ENCODE assay signal across 7 cellular contexts in the genomic region with DNA sequence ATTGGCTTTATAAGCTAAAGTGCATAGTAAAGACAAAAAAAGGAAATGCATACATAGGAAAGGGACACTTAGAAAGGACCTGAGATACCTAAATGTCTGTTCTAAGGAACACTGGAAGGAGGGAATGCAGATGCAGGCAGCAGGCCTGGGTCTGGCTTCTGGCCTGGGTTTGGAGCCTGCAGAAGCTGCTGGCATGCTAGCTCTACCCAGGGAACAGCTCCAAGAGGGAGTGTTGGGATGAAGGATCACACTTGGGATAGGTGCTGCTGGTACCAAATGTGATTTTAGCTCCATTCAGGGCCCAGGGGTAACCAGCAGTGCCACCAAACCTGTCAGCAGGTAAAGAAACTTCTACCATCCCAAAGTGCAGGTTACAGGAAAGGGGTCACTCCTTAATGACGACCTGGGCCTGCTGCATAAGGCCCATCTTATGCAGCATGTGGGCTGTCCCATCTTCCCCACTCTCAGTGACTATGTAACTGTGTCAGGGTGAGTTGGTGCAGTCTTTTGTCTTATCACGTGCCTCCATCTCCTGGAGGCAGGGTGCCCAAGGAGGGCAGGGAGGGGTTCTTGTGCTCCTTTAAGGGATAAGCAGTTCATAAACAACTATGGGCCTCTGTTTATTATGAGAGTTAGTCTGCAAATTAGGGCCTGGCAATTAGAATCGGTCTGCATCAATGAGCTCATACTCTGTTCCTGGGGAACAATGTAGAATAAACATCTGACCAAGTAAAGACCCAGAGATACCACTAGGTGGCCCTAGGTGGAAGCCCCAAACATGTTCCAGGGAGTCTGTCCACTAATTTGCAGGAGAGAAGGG. TPM values are rescaled to one million over a fixed set of nuclear protein-coding genes. Genes with fewer than 3 reads are reported as not detected.
DNase-seq lines count a peak whose midpoint lies in the region; ATAC-seq and TF ChIP-seq lines count a peak whose summit lies in the region.

No MANE protein-coding gene starts in this region.

- no peaks in the 10 kb centered on the region for H3K9me3 ChIP-seq in PC-3 (ENCODE audit: low read length)
- no peaks in the 10 kb centered on the region for H3K9me3 ChIP-seq in tibial artery

- H3K4me1 ChIP-seq in PC-3 (ENCODE audit: insufficient read depth, low read length) (no peaks in the 10 kb centered on the region), tibial artery (no peaks in the 10 kb centered on the region)

- H3K9ac ChIP-seq in PC-3 (ENCODE audit: low read length): no peak overlapping the region

- H3K4me3 ChIP-seq in PC-3 (ENCODE audit: low read length): no peak overlapping the region
- H3K4me3 ChIP-seq in tibial artery: no peak overlapping the region

- H3K4me2 ChIP-seq in PC-3 (ENCODE audit: low read length): no peak overlapping the region

- no peaks in the 10 kb centered on the region for H3K9me2 ChIP-seq in PC-3 (replicated peaks; ENCODE audit: low read length)

- CTCF ChIA-PET in PC-3 (lab: Charles Lee): interaction anchor here (0.5 to 1.7 kb wide), 12 partner anchors 14 to 1745 kb away, joined by 3 to 17 read pairs (median 4); no protein-coding TSS in a partner anchor

- intact Hi-C loops in PC-3 (cut with micrococcal nuclease) (loop anchor here (1.0 kb wide), 2 partner anchors 77 to 288 kb away; no protein-coding TSS in a partner anchor), tibial artery (cut with DNase I; ENCODE audit: low total_unique reads) (no loop called here)

- H3K79me2 ChIP-seq in PC-3 (ENCODE audit: low read length): no peaks in the 10 kb centered on the region

- TF ChIP-seq CTCF in PC-3 (conservative IDR thresholded peaks at IDR 0.05; ENCODE audit: low read depth, low read length) (peak; percentile 90), tibial artery (IDR thresholded peaks at IDR 0.05) (peak; percentile 49 to 51)

- POLR2A ChIA-PET in PC-3 (lab: Charles Lee; ENCODE audit: unreplicated experiment): interaction anchor here (0.6 to 0.8 kb wide), 4 partner anchors 14 to 74 kb away, joined by 3 to 8 read pairs (median 4); partner anchors contain the start of gene DDX27

- DNase-seq in EH (ENCODE audit: low read depth): peak; percentile 70
- DNase-seq in HK-2 (ENCODE audit: unreplicated experiment): peak; percentile 37
- DNase-seq in PC-3: peak; percentile 70
- DNase-seq in caudate nucleus (lab: John Stamatoyannopoulos, UW): peak in 23 of 61 donors; percentile 1 to 48 (median 24)
- DNase-seq in left lobe of liver (ENCODE audit: low spot score): no peak
- DNase-seq in tibial artery: no peak

- no peak overlapping the region for H3K27ac ChIP-seq in PC-3 (ENCODE audit: low read length)
- peak overlapping the region; percentile 81 for H3K27ac ChIP-seq in caudate nucleus (ENCODE audit: low read depth, low read length)
- no peak overlapping the region for H3K27ac ChIP-seq in tibial artery

- ATAC-seq in PC-3 (peak; percentile 89), left lobe of liver (peak; percentile 88), GM19467 (IDR thresholded peaks at IDR 0.05; ENCODE audit: unreplicated experiment) (no peak)

- H4K20me1 ChIP-seq in PC-3 (ENCODE audit: low read length): 0 out of 2 replicates have a peak, but pooled peaks cover 6% of the 10 kb centered on the region

- H2AFZ ChIP-seq in PC-3 (ENCODE audit: low read length): no peak overlapping the region

- H3K36me3 ChIP-seq in PC-3 (ENCODE audit: low read depth, low read length) (peaks cover 75% of the 10 kb centered on the region), tibial artery (peaks cover 82 to 100% (median 97%) of the 10 kb centered on the region in 3 donors)

- TSS peak; percentile 14 for BruUV-seq in PC-3 (replicated peaks; lab: Mats Ljungman, UMichigan)

- H3F3A ChIP-seq in PC-3 (ENCODE audit: low read length, unreplicated experiment): no peaks in the 10 kb centered on the region

- no peaks in the 10 kb centered on the region for H3K27me3 ChIP-seq in PC-3 (ENCODE audit: low read length)
- H3K27me3 ChIP-seq in tibial artery: no peaks in the 10 kb centered on the region

RNA-seq across cellular contexts. Expression of gene DDX27, which starts 26.9 kb away (rescaled TPM):
- total RNA-seq in PC-3 (2014; rRNA removed): 80.8 and 97.3 TPM in 2 replicates
- total RNA-seq in left lobe of liver: 8.4 TPM

RNA-seq across cellular contexts. Expression of gene ZNFX1, which starts 31.7 kb away (rescaled TPM):
- total RNA-seq in PC-3 (2014; rRNA removed) (18.8 and 18.9 TPM in 2 replicates), left lobe of liver (10.0 TPM)

RNA-seq across cellular contexts. Expression of gene STAU1, which starts 58.0 kb away (rescaled TPM):
- 87.8 and 111 TPM in 2 replicates for total RNA-seq in PC-3 (2014; rRNA removed)
- total RNA-seq in left lobe of liver: 57.5 TPM

Comparison
In these comparisons a context has a peak if more than half of its experiments do, and no peak if none do; other contexts are left out.
1. DNase-seq: peak in EH (single experiment), HK-2 (single experiment) and PC-3 (single experiment); none in left lobe of liver (single experiment) and tibial artery (0 of 2).